Comparison of ENCODE assay signal across 18 cellular contexts in genomic region chr20:30985386-30985785, GRCh38.
A peak's percentile ranks its signal among the peaks of the same experiment; 100 is the strongest.
DNase-seq lines count a peak whose midpoint lies in the region; ATAC-seq and TF ChIP-seq lines count a peak whose summit lies in the region.
"Had no signal": no experiment of that assay in that cellular context is flagged by ENCODE, and none has a peak within 500 bp of the region (broad histone marks: within the 10 kb centered on the region; RNA-seq: fewer than 3 reads in every experiment).

No MANE protein-coding gene starts in this region.

- H3K4me1 ChIP-seq in lower lobe of right lung, result no peaks in the 10 kb centered on the region
- H3K4me1 ChIP-seq: BLaER1 had no signal

- no peak overlapping the region for H3K4me3 ChIP-seq in lower lobe of right lung
- H3K4me3 ChIP-seq: BLaER1, GM12878, GM23338, SK-N-MC had no signal

- TF ChIP-seq CTCF in lower lobe of right lung (IDR thresholded peaks at IDR 0.05), result no peak

- H3K27ac ChIP-seq in lower lobe of right lung, result no peak overlapping the region
- H3K27ac ChIP-seq: BLaER1, SK-N-MC had no signal

- no peaks in the 10 kb centered on the region for H3K36me3 ChIP-seq in lower lobe of right lung
- H3K36me3 ChIP-seq: BLaER1 had no signal

- DNase-seq in NCI-H2171 treated with DMSO at 0.1 percent for 48 hours (lab: John Stamatoyannopoulos, UW) (peak; percentile 25), NCI-H2171 (lab: John Stamatoyannopoulos, UW) (no peak), left ventricle myocardium superior (peak; percentile 11), left cardiac atrium (no peak), lower lobe of right lung (peak; percentile 12), CD1c-positive myeloid dendritic cell (ENCODE audit: extremely low spot score) (no peak)
- DNase-seq: CD8-positive, alpha-beta memory T cell; GDM1; NCI-H1436; NCI-H2029 treated with DMSO at 0.1 percent for 48 hours; NCI-H345; NCI-H526 had no signal

- intact Hi-C loops in left ventricle myocardium superior (cut with micrococcal nuclease) (no loop called here), left cardiac atrium (cut with DNase I) (no loop called here), lower lobe of right lung (cut with DNase I) (no loop called here)

- peaks cover 3% of the 10 kb centered on the region for H3K9me3 ChIP-seq in lower lobe of right lung

- ATAC-seq in left ventricle myocardium superior, result no peak
- ATAC-seq in left cardiac atrium, result no peak
- no peak for ATAC-seq in lower lobe of right lung
- no peak for ATAC-seq in HG03196 (IDR thresholded peaks at IDR 0.05; ENCODE audit: unreplicated experiment)
- ATAC-seq in GM19395 (IDR thresholded peaks at IDR 0.05; ENCODE audit: unreplicated experiment), result no peak
- ATAC-seq: GM12878, GM23338 had no signal

- H3K27me3 ChIP-seq in lower lobe of right lung (ENCODE audit: low read depth), result no peaks in the 10 kb centered on the region
- H3K27me3 ChIP-seq: BLaER1 had no signal

Comparison
In these comparisons a context has a peak if more than half of its experiments do, and no peak if none do; other contexts are left out.
1. DNase-seq: peak in NCI-H2171 treated with DMSO at 0.1 percent for 48 hours (single experiment), left ventricle myocardium superior (single experiment) and lower lobe of right lung (single experiment); none in NCI-H2171 (single experiment), left cardiac atrium (single experiment) and CD1c-positive myeloid dendritic cell (single experiment).